7 cellular contexts compared by ENCODE assay signal in the genomic region with DNA sequence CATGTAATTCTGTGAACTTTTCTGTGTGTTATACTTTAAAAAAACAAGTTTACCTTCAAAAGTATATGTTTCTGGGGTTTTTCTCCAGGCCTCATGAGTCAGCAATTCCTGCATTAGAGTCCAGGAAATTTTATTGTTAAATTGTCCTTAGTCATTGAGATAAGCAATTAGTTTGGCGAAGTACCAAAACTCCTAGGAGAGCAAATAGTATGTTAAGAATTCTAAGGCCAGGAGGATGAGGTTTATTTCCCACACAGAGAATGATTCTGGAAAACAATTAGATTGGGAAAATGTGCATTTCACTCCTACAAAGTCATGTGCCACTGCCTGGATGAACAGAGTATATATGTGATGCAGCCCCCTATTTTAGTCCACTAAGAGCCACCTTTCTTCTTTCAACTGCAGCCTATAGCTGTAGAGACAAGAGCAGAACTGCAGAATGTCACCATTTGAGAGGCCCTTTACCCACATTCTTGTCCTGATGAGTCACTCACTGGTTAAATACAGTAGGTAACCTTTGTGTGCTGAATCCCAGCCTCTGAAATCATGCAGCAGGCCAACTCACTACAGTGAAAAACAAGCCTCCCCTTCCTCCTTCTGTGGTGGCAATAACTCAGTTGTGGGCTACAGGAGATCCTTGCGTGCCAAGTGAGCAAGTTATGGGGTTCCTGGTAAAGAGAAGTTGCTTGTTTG.
A peak's percentile ranks its signal among the peaks of the same experiment; 100 is the strongest.
DNase-seq lines count a peak whose midpoint lies in the region; ATAC-seq, FAIRE-seq and TF ChIP-seq lines count a peak whose summit lies in the region.

No MANE protein-coding gene starts in this region.

- 73% methylated on average over 2 of the region's 2 CpGs for WGBS in esophagus muscularis mucosa

- in situ Hi-C loops in HAP-1 (cut with MboI; ENCODE audit: low sequenced_read_pairs) = no loop called here

- H3K9me3 ChIP-seq in HAP-1 (no peaks in the 10 kb centered on the region), esophagus muscularis mucosa (no peaks in the 10 kb centered on the region)

- H3K9ac ChIP-seq in rectal smooth muscle tissue (ENCODE audit: low read length) = no peak overlapping the region

- H3K4me3 ChIP-seq in HAP-1 (no peak overlapping the region), esophagus muscularis mucosa (no peak overlapping the region), rectal smooth muscle tissue (ENCODE audit: low read length) (no peak overlapping the region)

- H3K4me1 ChIP-seq in HAP-1 (peaks cover 22% of the 10 kb centered on the region), esophagus muscularis mucosa (peaks cover 21 to 65% (median 55%) of the 10 kb centered on the region in 4 donors), rectal smooth muscle tissue (ENCODE audit: control insufficient read depth, insufficient read depth, low read length) (peaks cover 27% of the 10 kb centered on the region)

- no peak for TF ChIP-seq POLR2A in esophagus muscularis mucosa (IDR thresholded peaks at IDR 0.05; ENCODE audit: low read depth)

- no peaks in the 10 kb centered on the region for H3K27me3 ChIP-seq in HAP-1 (ENCODE audit: low read depth)
- H3K27me3 ChIP-seq in esophagus muscularis mucosa = no peaks in the 10 kb centered on the region
- no peaks in the 10 kb centered on the region for H3K27me3 ChIP-seq in rectal smooth muscle tissue (ENCODE audit: control insufficient read depth, insufficient read depth, low read length)

- no peaks in the 10 kb centered on the region for H3K36me3 ChIP-seq in HAP-1 (replicated peaks)
- no peaks in the 10 kb centered on the region for H3K36me3 ChIP-seq in esophagus muscularis mucosa
- no peaks in the 10 kb centered on the region for H3K36me3 ChIP-seq in rectal smooth muscle tissue (ENCODE audit: control insufficient read depth, insufficient read depth, low read length)

- intact Hi-C loops in esophagus muscularis mucosa (cut with DNase I) = loop anchor here (5.0 kb wide), 1 partner anchor 449 kb away; no protein-coding TSS in a partner anchor

- peak; percentile 93 for FAIRE-seq in RCC 7860 (lab: Jason Lieb, UNC)

- H3K27ac ChIP-seq in esophagus muscularis mucosa (replicated peaks in 1 of 4) = peak overlapping the region; percentile 47 to 76 (median 68)
- peak overlapping the region; percentile 76 for H3K27ac ChIP-seq in rectal smooth muscle tissue (ENCODE audit: low read depth, low read length)

- TF ChIP-seq CTCF in esophagus muscularis mucosa (IDR thresholded peaks at IDR 0.05) (no peak), GM20000 (IDR thresholded peaks at IDR 0.05; ENCODE audit: extremely low read depth, missing control alignments) (no peak)

- DNase-seq in HAP-1 (ENCODE audit: low spot score in 2 of 2) (peak; percentile 11 to 15), RCC 7860 (ENCODE audit: low spot score) (peak; percentile 98), esophagus muscularis mucosa (ENCODE audit: extremely low spot score) (no peak), NAMALWA (ENCODE audit: low spot score) (no peak), GM20000 (ENCODE audit: low spot score) (no peak)

- ATAC-seq in GM18511 (IDR thresholded peaks at IDR 0.05; ENCODE audit: unreplicated experiment) = no peak

- no peak for TF ChIP-seq EP300 in esophagus muscularis mucosa (IDR thresholded peaks at IDR 0.05)

Comparison
In these comparisons a context has a peak if more than half of its experiments do, and no peak if none do; other contexts are left out.
1. DNase-seq: peak in HAP-1 (2 of 2) and RCC 7860 (single experiment); none in esophagus muscularis mucosa (single experiment), NAMALWA (single experiment) and GM20000 (single experiment).